Comparison of ENCODE assay signal across 17 cellular contexts in genomic region chr7:41984888-41985287, GRCh38.
A peak's percentile ranks its signal among the peaks of the same experiment; 100 is the strongest.
DNase-seq lines count a peak whose midpoint lies in the region; ATAC-seq and TF ChIP-seq lines count a peak whose summit lies in the region.
"Had no signal": no experiment of that assay in that cellular context is flagged by ENCODE, and none has a peak within 500 bp of the region (broad histone marks: within the 10 kb centered on the region; RNA-seq: fewer than 3 reads in every experiment).

No MANE protein-coding gene starts in this region.

- H3K36me3 Mint-ChIP-seq in neural progenitor cell: peaks cover 36% of the 10 kb centered on the region

- H3K4me3 ChIP-seq in GM23248: no peak overlapping the region
- no peak overlapping the region for H3K4me3 ChIP-seq in RWPE2 (ENCODE audit: severe bottlenecking)
- H3K4me3 ChIP-seq in fibroblast of mammary gland (ENCODE audit: control insufficient read depth, low read depth, low read length): no peak overlapping the region
- H3K4me3 ChIP-seq in neural progenitor cell: no peak overlapping the region
- H3K4me3 ChIP-seq: pancreas, spleen had no signal

- H3K36me3 ChIP-seq in GM23248 (ENCODE audit: low read depth): no peaks in the 10 kb centered on the region
- H3K36me3 ChIP-seq in RWPE2 (ENCODE audit: low read depth): no peaks in the 10 kb centered on the region
- H3K36me3 ChIP-seq in neural progenitor cell: no peaks in the 10 kb centered on the region
- H3K36me3 ChIP-seq: pancreas, spleen had no signal

- H3F3A ChIP-seq in GM23248 (ENCODE audit: insufficient read depth) (no peaks in the 10 kb centered on the region), neural progenitor cell (ENCODE audit: low read depth) (peaks cover 42% of the 10 kb centered on the region)

- no peaks in the 10 kb centered on the region for H3K9me3 Mint-ChIP-seq in neural progenitor cell

- WGBS in GM23248 (ENCODE audit: low coverage in 1 of 2, low lambda C conversion rate in 2 of 2, missing lambda C conversion rate in 2 of 2), 2 experiments: 85 to 96% methylated on average over 1 of the region's 1 CpG

- no peak overlapping the region for H3K27ac Mint-ChIP-seq in neural progenitor cell

- DNase-seq in GM23248 (peak; percentile 76), RWPE2 (ENCODE audit: low spot score) (no peak), fibroblast of mammary gland (ENCODE audit: low read depth) (peak; percentile 66), neural progenitor cell (ENCODE audit: low spot score) (no peak), NCI-H748 treated with DMSO at 0.1 percent for 48 hours (lab: John Stamatoyannopoulos, UW) (no peak), inferior parietal cortex (ENCODE audit: extremely low spot score) (no peak)
- DNase-seq: aorta; C1 segment of cervical spinal cord; DMS79; kidney; NCI-H1694 treated with DMSO at 0.1 percent for 48 hours; NCI-H446 treated with DMSO at 0.1 percent for 48 hours; pancreas; spleen; stimulated activated naive CD8-positive, alpha-beta T cell treated with anti-CD3 and anti-CD28 coated beads, Interleukin-15, Interleukin-2, amounts not matched to agents 100 U/mL and 50 U/mL, for 24 hours had no signal

- H2AFZ ChIP-seq in GM23248 (no peak overlapping the region), neural progenitor cell (replicated peaks) (no peak overlapping the region)

- in situ Hi-C loops in GM23248 (cut with MboI): no loop called here

- H3K9ac ChIP-seq in GM23248: no peak overlapping the region
- no peak overlapping the region for H3K9ac ChIP-seq in neural progenitor cell

- H3K27ac ChIP-seq in GM23248: no peak overlapping the region
- H3K27ac ChIP-seq in RWPE2 (ENCODE audit: poor library complexity, severe bottlenecking): peak overlapping the region; percentile 40
- peak overlapping the region; percentile 83 for H3K27ac ChIP-seq in neural progenitor cell
- H3K27ac ChIP-seq: HL-60, pancreas, spleen had no signal

- peak; percentile 80 for ATAC-seq in RWPE2 (ENCODE audit: low read depth)
- no peak for ATAC-seq in GM19395 (IDR thresholded peaks at IDR 0.05; ENCODE audit: unreplicated experiment)
- ATAC-seq: pancreas; stimulated activated naive CD8-positive, alpha-beta T cell treated with anti-CD3 and anti-CD28 coated beads, Interleukin-15, Interleukin-2, amounts not matched to agents 100 U/mL and 50 U/mL, for 24 hours had no signal

- H3K4me1 ChIP-seq in GM23248 (ENCODE audit: insufficient read depth) (no peaks in the 10 kb centered on the region), RWPE2 (ENCODE audit: insufficient read depth, poor library complexity, severe bottlenecking) (peaks cover 27% of the 10 kb centered on the region), neural progenitor cell (peaks cover 51% of the 10 kb centered on the region)
- H3K4me1 ChIP-seq: spleen had no signal

- TF ChIP-seq CTCF in RWPE2 (IDR thresholded peaks at IDR 0.05; ENCODE audit: poor library complexity, severe bottlenecking) (no peak), fibroblast of mammary gland (conservative IDR thresholded peaks at IDR 0.05; ENCODE audit: control insufficient read depth, insufficient read depth, low read depth, low read length) (no peak), neural progenitor cell (IDR thresholded peaks at IDR 0.05) (no peak)

- H3K4me3 Mint-ChIP-seq in neural progenitor cell: no peak overlapping the region

- H3K79me2 ChIP-seq in GM23248 (ENCODE audit: insufficient read depth) (no peaks in the 10 kb centered on the region), neural progenitor cell (ENCODE audit: low read depth) (peaks cover 40% of the 10 kb centered on the region)

- H4K20me1 ChIP-seq in GM23248 (ENCODE audit: insufficient read depth) (no peaks in the 10 kb centered on the region), neural progenitor cell (ENCODE audit: low read depth) (peaks cover 80% of the 10 kb centered on the region)

- no peak overlapping the region for H3K4me2 ChIP-seq in GM23248 (ENCODE audit: unreplicated experiment)
- H3K4me2 ChIP-seq in neural progenitor cell: peak overlapping the region; percentile 36

- peaks cover 43% of the 10 kb centered on the region for H3K4me1 Mint-ChIP-seq in neural progenitor cell

- no peaks in the 10 kb centered on the region for H3K9me3 ChIP-seq in GM23248 (ENCODE audit: low read depth)
- no peaks in the 10 kb centered on the region for H3K9me3 ChIP-seq in RWPE2 (ENCODE audit: severe bottlenecking)
- H3K9me3 ChIP-seq in neural progenitor cell (ENCODE audit: low read depth): no peaks in the 10 kb centered on the region
- H3K9me3 ChIP-seq: pancreas, spleen had no signal

- H3K27me3 ChIP-seq in GM23248 (replicated peaks; ENCODE audit: insufficient read depth) (no peaks in the 10 kb centered on the region), RWPE2 (ENCODE audit: insufficient read depth, poor library complexity, severe bottlenecking) (no peaks in the 10 kb centered on the region), neural progenitor cell (no peaks in the 10 kb centered on the region)
- H3K27me3 ChIP-seq: pancreas, spleen had no signal

- peaks cover 2% of the 10 kb centered on the region for H3K27me3 Mint-ChIP-seq in neural progenitor cell (ENCODE audit: insufficient read depth, low read depth)

- no peaks in the 10 kb centered on the region for H3K9me2 ChIP-seq in GM23248 (ENCODE audit: insufficient read depth)

Comparison
In these comparisons a context has a peak if more than half of its experiments do, and no peak if none do; other contexts are left out.
1. DNase-seq: peak in GM23248 (single experiment) and fibroblast of mammary gland (single experiment); none in RWPE2 (single experiment), neural progenitor cell (single experiment), NCI-H748 treated with DMSO at 0.1 percent for 48 hours (single experiment) and inferior parietal cortex (single experiment).